ENCODE assay signal across 16 cellular contexts in genomic region chr1:65762081-65762862, GRCh38. TPM values are rescaled to one million over a fixed set of nuclear protein-coding genes. Genes with fewer than 3 reads are reported as not detected.
DNase-seq lines count a peak whose midpoint lies in the region; ATAC-seq, FAIRE-seq and TF ChIP-seq lines count a peak whose summit lies in the region.
"Had no signal": no experiment of that assay in that cellular context is flagged by ENCODE, and none has a peak within 500 bp of the region (broad histone marks: within the 10 kb centered on the region; RNA-seq: fewer than 3 reads in every experiment).

No MANE protein-coding gene starts in this region.

- H3K4ac ChIP-seq in H9 (ENCODE audit: low read depth, low read length): no peak overlapping the region
- H3K4ac ChIP-seq in mesendoderm (ENCODE audit: low read depth, low read length): no peak overlapping the region

- DNase-seq in GM12892 (ENCODE audit: insufficient read length) (no peak), H9 (peak; percentile 39), RWPE2 (ENCODE audit: low spot score) (no peak), mesendoderm (peak; percentile 3), immature natural killer cell (no peak), hepatic stellate cell (ENCODE audit: low spot score) (no peak), colonic mucosa (no peak)
- DNase-seq: activated CD8-positive, alpha-beta memory T cell treated with anti-CD3 and anti-CD28 coated beads, Interleukin-2, amount 50 U/mL, for 48 hours; activated naive CD8-positive, alpha-beta T cell treated with anti-CD3 and anti-CD28 coated beads, Interleukin-2, amount 50 U/mL, for 24 hours; C1 segment of cervical spinal cord; NCI-H526; pancreas; SJCRH30; stimulated activated naive CD4-positive, alpha-beta T cell had no signal

- no peak overlapping the region for H4K91ac ChIP-seq in H9 (ENCODE audit: insufficient read length, low read depth, low read length)

- H3K27me3 ChIP-seq in H9 (ENCODE audit: insufficient read depth, low read length) (no peaks in the 10 kb centered on the region), RWPE2 (ENCODE audit: insufficient read depth, poor library complexity, severe bottlenecking) (no peaks in the 10 kb centered on the region), mesendoderm (ENCODE audit: insufficient read depth, low read length, poor library complexity) (no peaks in the 10 kb centered on the region), colonic mucosa (no peaks in the 10 kb centered on the region)
- H3K27me3 ChIP-seq: pancreas, SJCRH30 had no signal

- TF ChIP-seq POLR2A in GM12892 (IDR thresholded peaks at IDR 0.05; ENCODE audit: low read depth, low read length): no peak

- TF ChIP-seq CTCF in H9 (conservative IDR thresholded peaks at IDR 0.05) (no peak), RWPE2 (IDR thresholded peaks at IDR 0.05; ENCODE audit: poor library complexity, severe bottlenecking) (no peak), colonic mucosa (IDR thresholded peaks at IDR 0.05) (no peak)

- intact Hi-C loops in colonic mucosa (cut with DNase I): no loop called here

- H4K20me1 ChIP-seq in H9 (ENCODE audit: control insufficient read depth, insufficient read depth, insufficient read length): no peaks in the 10 kb centered on the region

- H3K4me3 Mint-ChIP-seq in H9 (no peak overlapping the region), immature natural killer cell (no peak overlapping the region)
- H3K4me3 Mint-ChIP-seq: activated naive CD8-positive, alpha-beta T cell treated with anti-CD3 and anti-CD28 coated beads, Interleukin-2, amount 50 U/mL, for 24 hours; dendritic cell treated with granulocyte-macrophage colony-stimulating factor and Interleukin-4, amounts not matched to agents 40 ng/mL and 50 ng/mL, for 4 days had no signal

- H3K4me3 ChIP-seq in RWPE2 (ENCODE audit: severe bottlenecking) (no peak overlapping the region), mesendoderm (ENCODE audit: low read length) (no peak overlapping the region), colonic mucosa (no peak overlapping the region)
- H3K4me3 ChIP-seq: pancreas, SJCRH30 had no signal

- H4K5ac ChIP-seq in H9 (ENCODE audit: insufficient read length, low read depth, low read length) (no peak overlapping the region), mesendoderm (ENCODE audit: low read length) (no peak overlapping the region)

- no peak overlapping the region for H3K27ac ChIP-seq in H9 (ENCODE audit: insufficient read length, low read depth, low read length)
- H3K27ac ChIP-seq in RWPE2 (ENCODE audit: poor library complexity, severe bottlenecking): no peak overlapping the region
- no peak overlapping the region for H3K27ac ChIP-seq in mesendoderm (ENCODE audit: low read depth, low read length)
- H3K27ac ChIP-seq in colonic mucosa: no peak overlapping the region
- H3K27ac ChIP-seq: pancreas, SJCRH30 had no signal

- no peak overlapping the region for H2AFZ ChIP-seq in H9 (ENCODE audit: low read length)

- H3K4me2 ChIP-seq in H9 (ENCODE audit: insufficient read depth, insufficient read length, low read length) (no peak overlapping the region), mesendoderm (ENCODE audit: low read length) (no peak overlapping the region)

- H2BK120ac ChIP-seq in H9 (ENCODE audit: low read depth, low read length, poor library complexity, severe bottlenecking) (no peak overlapping the region), mesendoderm (ENCODE audit: low read depth, low read length) (no peak overlapping the region)

- no peaks in the 10 kb centered on the region for H3K23me2 ChIP-seq in H9 (ENCODE audit: insufficient read length, low read depth, low read length, poor library complexity, severe bottlenecking)

- no peak overlapping the region for H3K9ac ChIP-seq in H9 (ENCODE audit: extremely low read depth, insufficient read length, low read length)
- no peak overlapping the region for H3K9ac ChIP-seq in mesendoderm (ENCODE audit: low read length)
- no peak overlapping the region for H3K9ac ChIP-seq in colonic mucosa (ENCODE audit: low read depth in 2 of 2, low read length in 2 of 2)

- H2AK5ac ChIP-seq in H9 (ENCODE audit: insufficient read length, low read length) (no peak overlapping the region), mesendoderm (ENCODE audit: low read length) (no peak overlapping the region)

- no peaks in the 10 kb centered on the region; a peak in 1 of 7 replicates for H3K36me3 Mint-ChIP-seq in H9 (ENCODE audit: insufficient read depth in 1 of 3, low read depth in 3 of 3)
- no peaks in the 10 kb centered on the region for H3K36me3 Mint-ChIP-seq in immature natural killer cell

- no peak overlapping the region for H2BK20ac ChIP-seq in H9 (ENCODE audit: low read depth, low read length, poor library complexity, severe bottlenecking)

- H3K23ac ChIP-seq in H9 (ENCODE audit: insufficient read length, low read depth, low read length) (no peak overlapping the region), mesendoderm (ENCODE audit: low read length) (no peak overlapping the region)

- no peak overlapping the region for H3K18ac ChIP-seq in H9 (ENCODE audit: insufficient read length, low read depth, low read length)
- H3K18ac ChIP-seq in mesendoderm (ENCODE audit: low read length): no peak overlapping the region

- H3K79me1 ChIP-seq in H9 (ENCODE audit: insufficient read depth, low read depth, low read length, poor library complexity, severe bottlenecking) (no peaks in the 10 kb centered on the region), mesendoderm (ENCODE audit: low read length) (no peaks in the 10 kb centered on the region)

- H3K9me3 Mint-ChIP-seq in H9 (no peaks in the 10 kb centered on the region; a peak in 1 of 5 replicates), immature natural killer cell (peaks cover 2 to 11% (median 7%) of the 10 kb centered on the region in 6 donors)

- H3K4me1 Mint-ChIP-seq in H9: peaks cover 0 to 2% of the 10 kb centered on the region in 2 experiments; a peak in 2 of 4 replicates
- H3K4me1 Mint-ChIP-seq in immature natural killer cell: no peaks in the 10 kb centered on the region
- H3K4me1 Mint-ChIP-seq: activated naive CD8-positive, alpha-beta T cell treated with anti-CD3 and anti-CD28 coated beads, Interleukin-2, amount 50 U/mL, for 24 hours had no signal

- H3K36me3 ChIP-seq in RWPE2 (ENCODE audit: low read depth): no peaks in the 10 kb centered on the region
- H3K36me3 ChIP-seq in mesendoderm (ENCODE audit: control insufficient read depth, insufficient read depth, low read length): no peaks in the 10 kb centered on the region
- no peaks in the 10 kb centered on the region for H3K36me3 ChIP-seq in colonic mucosa
- H3K36me3 ChIP-seq: pancreas, SJCRH30 had no signal

- no CpG with 5 or more reads among the region's 8 CpGs for WGBS in H9 (ENCODE audit: extremely low coverage, insufficient read length, low lambda C conversion rate)
- no CpG with 5 or more reads among the region's 8 CpGs for WGBS in mesendoderm (ENCODE audit: extremely low coverage, insufficient coverage, low lambda C conversion rate)

- H2BK12ac ChIP-seq in H9 (ENCODE audit: insufficient read length, low read depth, low read length): no peak overlapping the region

- H2BK5ac ChIP-seq in H9 (ENCODE audit: insufficient read length, low read length) (no peak overlapping the region), mesendoderm (ENCODE audit: low read length) (no peak overlapping the region)

- no peak overlapping the region for H3K56ac ChIP-seq in H9 (ENCODE audit: insufficient read length, low read depth, low read length)
- no peak overlapping the region for H3K56ac ChIP-seq in mesendoderm (ENCODE audit: low read length)

- peak; percentile 40 for FAIRE-seq in GM12892 (lab: Jason Lieb, UNC)
- FAIRE-seq: pancreas had no signal

- H2BK15ac ChIP-seq in H9 (ENCODE audit: low read depth, low read length) (no peak overlapping the region), mesendoderm (replicated peaks; ENCODE audit: low read depth) (no peak overlapping the region)

- no peak overlapping the region for H3T11ph ChIP-seq in H9 (ENCODE audit: low read length)

- H3K27me3 Mint-ChIP-seq in H9 (ENCODE audit: low read depth) (no peaks in the 10 kb centered on the region), immature natural killer cell (ENCODE audit: low read depth in 3 of 3) (peaks cover 1 to 3% (median 2%) of the 10 kb centered on the region in 3 donors)
- H3K27me3 Mint-ChIP-seq: dendritic cell treated with granulocyte-macrophage colony-stimulating factor and Interleukin-4, amounts not matched to agents 40 ng/mL and 50 ng/mL, for 4 days had no signal

- H3K27ac Mint-ChIP-seq in H9 (no peak overlapping the region), immature natural killer cell (no peak overlapping the region)
- H3K27ac Mint-ChIP-seq: activated naive CD8-positive, alpha-beta T cell treated with anti-CD3 and anti-CD28 coated beads, Interleukin-2, amount 50 U/mL, for 24 hours; dendritic cell treated with granulocyte-macrophage colony-stimulating factor and Interleukin-4, amounts not matched to agents 40 ng/mL and 50 ng/mL, for 4 days had no signal

- ATAC-seq in RWPE2 (ENCODE audit: low read depth) (peak; percentile 55; the same call in 2 of the 3 replicates), GM21381 (IDR thresholded peaks at IDR 0.05; ENCODE audit: unreplicated experiment) (no peak)
- ATAC-seq: activated naive CD8-positive, alpha-beta T cell treated with anti-CD3 and anti-CD28 coated beads, Interleukin-2, amount 50 U/mL, for 24 hours; pancreas had no signal

- H3K4me1 ChIP-seq in H9 (ENCODE audit: insufficient read depth, low read length) (no peaks in the 10 kb centered on the region), RWPE2 (ENCODE audit: insufficient read depth, poor library complexity, severe bottlenecking) (no peaks in the 10 kb centered on the region), mesendoderm (ENCODE audit: control insufficient read depth, low read depth, low read length) (no peaks in the 10 kb centered on the region), colonic mucosa (no peaks in the 10 kb centered on the region)
- H3K4me1 ChIP-seq: SJCRH30 had no signal

- H4K8ac ChIP-seq in H9 (replicated peaks; ENCODE audit: insufficient read length, low read depth, low read length) (no peak overlapping the region), mesendoderm (ENCODE audit: low read depth, low read length) (no peak overlapping the region)

- no peak overlapping the region for H3K14ac ChIP-seq in H9 (ENCODE audit: insufficient read depth, low read length)

- H3K9me3 ChIP-seq in H9 (ENCODE audit: control insufficient read depth, low read depth, low read length) (no peaks in the 10 kb centered on the region), RWPE2 (ENCODE audit: severe bottlenecking) (no peaks in the 10 kb centered on the region), colonic mucosa (no peaks in the 10 kb centered on the region)
- H3K9me3 ChIP-seq: pancreas, SJCRH30 had no signal

- H3K79me2 ChIP-seq in H9 (ENCODE audit: insufficient read depth, low read length): no peaks in the 10 kb centered on the region
- no peaks in the 10 kb centered on the region for H3K79me2 ChIP-seq in mesendoderm (ENCODE audit: control insufficient read depth, insufficient read depth, low read length)

RNA-seq across cellular contexts. Expression of gene PDE4B, which starts 30.4 kb away (rescaled TPM):
- 16.1 TPM for polyA plus RNA-seq in GM12892 (2012; ENCODE audit: missing spikeins)
- 18.6 and 19.8 TPM in 2 replicates for total RNA-seq in H9 (2021)
- polyA plus RNA-seq in mesendoderm (2013, experiment 1 of 2): 9.0 TPM
- 9.3 TPM for polyA plus RNA-seq in mesendoderm (2013, experiment 2 of 2)
- polyA plus RNA-seq in immature natural killer cell: 10 to 100 TPM in 2 of 3 donors, 1 to 10 TPM in 1; 7.4 to 25.1 (median 18.9) TPM
- 1 to 10 TPM; 2.0 to 5.7 TPM for total RNA-seq in colonic mucosa

Comparison
In these comparisons a context has a peak if more than half of its experiments do, and no peak if none do; other contexts are left out.
1. DNase-seq: peak in H9 (single experiment) and mesendoderm (single experiment); none in GM12892 (single experiment), RWPE2 (single experiment), immature natural killer cell (0 of 3), hepatic stellate cell (single experiment) and colonic mucosa (single experiment).